ENCODE assay signal across 32 cellular contexts in the genomic region with DNA sequence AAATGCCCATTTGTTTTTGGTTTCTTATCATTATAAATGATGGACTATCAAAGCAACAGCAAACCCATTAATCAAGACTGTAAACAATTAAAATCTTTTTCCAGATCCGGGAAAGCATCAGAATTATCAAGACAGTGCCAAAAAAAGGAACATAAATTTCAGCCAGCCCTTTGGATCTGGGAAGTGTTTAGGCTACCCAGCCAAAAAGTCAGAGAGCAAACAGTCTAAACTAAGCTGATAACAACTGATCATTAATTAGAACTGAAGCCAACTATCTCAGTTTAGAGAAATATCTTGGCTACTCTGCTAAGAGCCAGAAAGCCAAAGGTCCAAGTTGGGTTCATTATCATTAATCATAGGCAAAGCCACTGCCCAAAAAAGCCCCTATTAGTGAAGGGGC. TPM values are rescaled to one million over a fixed set of nuclear protein-coding genes. Genes with fewer than 3 reads are reported as not detected.
DNase-seq lines count a peak whose midpoint lies in the region; ATAC-seq, FAIRE-seq and TF ChIP-seq lines count a peak whose summit lies in the region.
"Had no signal": no experiment of that assay in that cellular context is flagged by ENCODE, and none has a peak within 500 bp of the region (broad histone marks: within the 10 kb centered on the region; RNA-seq: fewer than 3 reads in every experiment).

No MANE protein-coding gene starts in this region.

- no peaks in the 10 kb centered on the region for H3K9me1 ChIP-seq in endothelial cell of umbilical vein (replicated peaks; ENCODE audit: control insufficient read depth, extremely low read depth, insufficient read depth, low read length)

- no peaks in the 10 kb centered on the region for H3F3A ChIP-seq in PC-3 (ENCODE audit: low read length, unreplicated experiment)

- ATAC-seq in PC-3 (no peak), GM18858 (IDR thresholded peaks at IDR 0.05; ENCODE audit: unreplicated experiment) (no peak), upper lobe of left lung (ENCODE audit: low FRiP score in 2 of 2) (no peak), GM18519 (IDR thresholded peaks at IDR 0.05; ENCODE audit: low FRiP score, unreplicated experiment) (no peak)
- ATAC-seq: activated naive CD4-positive, alpha-beta T cell treated with anti-CD3 and anti-CD28 coated beads, Interleukin-2, amount 50 U/mL, for 72 hours; effector memory CD8-positive, alpha-beta T cell; naive thymus-derived CD8-positive, alpha-beta T cell; stimulated activated naive CD8-positive, alpha-beta T cell treated with anti-CD3 and anti-CD28 coated beads, Interleukin-15, Interleukin-2, amounts not matched to agents 100 U/mL and 50 U/mL, for 24 hours; T-cell; WTC11 had no signal

- H3K79me2 ChIP-seq in PC-3 (ENCODE audit: low read length) (no peaks in the 10 kb centered on the region), endothelial cell of umbilical vein (ENCODE audit: control insufficient read depth, insufficient read depth, low read length) (no peaks in the 10 kb centered on the region), parathyroid adenoma (no peaks in the 10 kb centered on the region)

- no peak for TF ChIP-seq EP300 in upper lobe of left lung (IDR thresholded peaks at IDR 0.05)

- H3K4me1 ChIP-seq in BE2C, result peaks cover 5% of the 10 kb centered on the region
- no peaks in the 10 kb centered on the region for H3K4me1 ChIP-seq in PC-3 (ENCODE audit: insufficient read depth, low read length)
- no peaks in the 10 kb centered on the region for H3K4me1 ChIP-seq in endothelial cell of umbilical vein (ENCODE audit: control insufficient read depth, extremely low read depth, insufficient read depth, low read length)
- no peaks in the 10 kb centered on the region for H3K4me1 ChIP-seq in parathyroid adenoma
- H3K4me1 ChIP-seq in upper lobe of left lung, result peaks cover 0 to 4% (median 0%) of the 10 kb centered on the region in 4 donors
- H3K4me1 ChIP-seq: SJSA1 had no signal

- POLR2A ChIA-PET in PC-3 (lab: Charles Lee; ENCODE audit: unreplicated experiment), result interaction anchor here (0.6 kb wide), 1 partner anchor 160 kb away, joined by 3 read pairs; no protein-coding TSS in a partner anchor
- POLR2A ChIA-PET in endothelial cell of umbilical vein (lab: Charles Lee), result no interaction called here

- CTCF ChIA-PET in PC-3 (lab: Charles Lee) (interaction anchor here (0.5 to 0.8 kb wide), 2 partner anchors 11 to 524 kb away, joined by 3 to 5 read pairs; no protein-coding TSS in a partner anchor), endothelial cell of umbilical vein (lab: Charles Lee) (interaction anchor here (0.7 to 4.0 kb wide), 4 partner anchors 11 to 80 kb away, joined by 3 to 21 read pairs (median 4); no protein-coding TSS in a partner anchor)

- no peak for TF ChIP-seq POLR2A in endothelial cell of umbilical vein (IDR thresholded peaks at IDR 0.05; ENCODE audit: low read depth, low read length)
- TF ChIP-seq POLR2A in upper lobe of left lung (IDR thresholded peaks at IDR 0.05), result no peak

- BruUV-seq in PC-3 (replicated peaks; lab: Mats Ljungman, UMichigan) (no TSS peak), endothelial cell of umbilical vein (replicated peaks; lab: Mats Ljungman, UMichigan) (no TSS peak)

- H3K4me3 ChIP-seq in BE2C (ENCODE audit: low read depth, low read length) (peak overlapping the region; percentile 39), PC-3 (ENCODE audit: low read length) (peak overlapping the region; percentile 62), endothelial cell of umbilical vein (replicated peaks in 1 of 3; ENCODE audit: insufficient read depth in 1 of 3, low read depth in 1 of 3, low read length in 3 of 3) (peak overlapping the region in 1 of 3 experiments; percentile 49), parathyroid adenoma (ENCODE audit: low read depth, low read length) (peak overlapping the region; percentile 42), upper lobe of left lung (peak overlapping the region in 2 of 4 donors; percentile 20 to 22)
- H3K4me3 ChIP-seq: SJSA1 had no signal

- no peaks in the 10 kb centered on the region for H3K36me3 ChIP-seq in BE2C
- H3K36me3 ChIP-seq in PC-3 (ENCODE audit: low read depth, low read length), result no peaks in the 10 kb centered on the region
- H3K36me3 ChIP-seq in endothelial cell of umbilical vein (ENCODE audit: control insufficient read depth in 2 of 2, extremely low read depth in 1 of 2, insufficient read depth in 2 of 2, low read length in 2 of 2), result no peaks in the 10 kb centered on the region
- no peaks in the 10 kb centered on the region for H3K36me3 ChIP-seq in parathyroid adenoma (ENCODE audit: control insufficient read depth, insufficient read depth, low read length)
- H3K36me3 ChIP-seq in upper lobe of left lung, result no peaks in the 10 kb centered on the region
- H3K36me3 ChIP-seq: esophagus squamous epithelium, SJSA1 had no signal

- H2AFZ ChIP-seq in PC-3 (ENCODE audit: low read length) (peak overlapping the region; percentile 72; the same call in 1 of the 2 replicates), endothelial cell of umbilical vein (ENCODE audit: low read depth, low read length) (peak overlapping the region; percentile 71), parathyroid adenoma (no peak overlapping the region)

- H3K27ac ChIP-seq in PC-3 (ENCODE audit: low read length) (no peak overlapping the region), endothelial cell of umbilical vein (ENCODE audit: insufficient read depth, low read depth, low read length) (no peak overlapping the region), parathyroid adenoma (no peak overlapping the region), upper lobe of left lung (peak overlapping the region in 1 of 4 donors; percentile 35)
- H3K27ac ChIP-seq: RWPE1, SJSA1 had no signal

- no peaks in the 10 kb centered on the region for H4K20me1 ChIP-seq in PC-3 (ENCODE audit: low read length)
- no peaks in the 10 kb centered on the region for H4K20me1 ChIP-seq in endothelial cell of umbilical vein (replicated peaks; ENCODE audit: control insufficient read depth, extremely low read depth, insufficient read depth, low read length)

- H3K27me3 ChIP-seq in BE2C (no peaks in the 10 kb centered on the region), PC-3 (ENCODE audit: low read length) (no peaks in the 10 kb centered on the region), endothelial cell of umbilical vein (ENCODE audit: control insufficient read depth in 2 of 2, insufficient read depth in 2 of 2, low read length in 2 of 2) (peaks cover 2% of the 10 kb centered on the region in 2 experiments), parathyroid adenoma (ENCODE audit: control insufficient read depth, insufficient read depth, low read length) (no peaks in the 10 kb centered on the region), upper lobe of left lung (no peaks in the 10 kb centered on the region)
- H3K27me3 ChIP-seq: SJSA1 had no signal

- no peak overlapping the region for H3K9ac ChIP-seq in PC-3 (ENCODE audit: low read length)
- no peak overlapping the region for H3K9ac ChIP-seq in endothelial cell of umbilical vein (replicated peaks; ENCODE audit: extremely low read depth, insufficient read depth, low read length)
- H3K9ac ChIP-seq in parathyroid adenoma, result no peak overlapping the region

- DNase-seq in BE2C (no peak), PC-3 (no peak), endothelial cell of umbilical vein (ENCODE audit: low read depth, low spot score) (no peak), germinal center (ENCODE audit: low spot score) (no peak), upper lobe of left lung (no peak)
- DNase-seq: activated CD4-positive, alpha-beta T cell treated with anti-CD3 and anti-CD28 coated beads, Interleukin-2, amount 10 ng/mL, durations not matched to agents 24 days and 14 days; activated effector memory CD4-positive, alpha-beta T cell treated with Interleukin-2 at 50 U/mL for 16 hours; caudate nucleus; CD8-positive, alpha-beta memory T cell; cortex of kidney; DMS 273 treated with DMSO at 0.1 percent for 48 hours; effector memory CD8-positive, alpha-beta T cell; esophagus squamous epithelium; naive thymus-derived CD8-positive, alpha-beta T cell; NCI-H1105; NCI-H187 treated with DMSO at 0.1 percent for 48 hours; NCI-H510A treated with DMSO at 0.1 percent for 48 hours; nucleus accumbens; retina; stimulated activated CD4-positive, alpha-beta T cell treated with anti-CD3 and anti-CD28 coated beads, Interleukin-1b, Interleukin-23, amount 100 ng/mL, for 48 hours; stimulated activated naive CD8-positive, alpha-beta T cell treated with anti-CD3 and anti-CD28 coated beads, Interleukin-15, Interleukin-2, amounts not matched to agents 100 U/mL and 50 U/mL, for 24 hours; T-cell had no signal

- no peak for FAIRE-seq in endothelial cell of umbilical vein (lab: Jason Lieb, UNC)
- FAIRE-seq: astrocyte, GM18507, islet of Langerhans had no signal

- dilution Hi-C loops in endothelial cell of umbilical vein (cut with MboI; ENCODE audit: extremely low pct_ligation_motif_present, low sequenced_read_pairs), result no loop called here

- peak overlapping the region; percentile 78 for H3K4me2 ChIP-seq in PC-3 (ENCODE audit: low read length)
- H3K4me2 ChIP-seq in endothelial cell of umbilical vein (ENCODE audit: insufficient read depth, low read length), result peak overlapping the region; percentile 79
- H3K4me2 ChIP-seq in parathyroid adenoma (ENCODE audit: low read length), result peak overlapping the region; percentile 69

- H3K9me2 ChIP-seq in PC-3 (replicated peaks; ENCODE audit: low read length), result no peaks in the 10 kb centered on the region

- H3K9me3 ChIP-seq in BE2C (no peaks in the 10 kb centered on the region), PC-3 (ENCODE audit: low read length) (no peaks in the 10 kb centered on the region), endothelial cell of umbilical vein (replicated peaks; ENCODE audit: control insufficient read depth, insufficient read depth, low read length) (no peaks in the 10 kb centered on the region), parathyroid adenoma (ENCODE audit: control insufficient read depth, low read length) (no peaks in the 10 kb centered on the region), upper lobe of left lung (no peaks in the 10 kb centered on the region)
- H3K9me3 ChIP-seq: esophagus squamous epithelium, SJSA1 had no signal

- 52 to 54% methylated on average over 1 of the region's 1 CpG for WGBS in upper lobe of left lung, 2 donors

- TF ChIP-seq CTCF in BE2C (IDR thresholded peaks at IDR 0.05; ENCODE audit: low read depth, low read length) (no peak), PC-3 (conservative IDR thresholded peaks at IDR 0.05; ENCODE audit: low read depth, low read length) (no peak), endothelial cell of umbilical vein (IDR thresholded peaks at IDR 0.05; ENCODE audit: extremely low read depth in 1 of 2, insufficient read depth in 1 of 2, low read depth in 1 of 2, low read length in 2 of 2) (no peak), parathyroid adenoma (IDR thresholded peaks at IDR 0.05) (no peak), upper lobe of left lung (IDR thresholded peaks at IDR 0.05) (no peak)

- intact Hi-C loops in PC-3 (cut with micrococcal nuclease) (no loop called here), endothelial cell of umbilical vein (cut with micrococcal nuclease) (loop anchor here (5.0 kb wide), 1 partner anchor 58 kb away; no protein-coding TSS in a partner anchor)

RNA-seq across cellular contexts. Expression of a gene that starts 37.1 kb away (rescaled TPM):
- polyA plus RNA-seq in BE2C (2012; ENCODE audit: insufficient read depth, insufficient read length, low read depth), result 3.8 TPM
- total RNA-seq in PC-3 (2014; rRNA removed) (29.5 and 33.5 TPM in 2 replicates), endothelial cell of umbilical vein (11.6 and 12.0 TPM in 2 replicates), upper lobe of left lung (1 to 10 TPM in 4 of 6 donors, under 1 TPM in 1, not detected in 1; 0.76 to 5.9 (median 2.1) TPM)
- polyA plus RNA-seq in endothelial cell of umbilical vein, result 16.6 and 24.9 TPM in 2 replicates
- 9.0 and 9.3 TPM in 2 replicates for polyA plus RNA-seq in endothelial cell of umbilical vein (2011; cell fraction: cytosol; rRNA removed)
- 4.3 and 4.5 TPM in 2 replicates for polyA plus RNA-seq in endothelial cell of umbilical vein (2011; cell fraction: nucleus; rRNA removed)
- polyA plus RNA-seq in endothelial cell of umbilical vein (2012), result 3.4 and 4.1 TPM in 2 replicates
- 5.2 and 6.8 TPM in 2 replicates for polyA minus RNA-seq in endothelial cell of umbilical vein
- polyA minus RNA-seq in endothelial cell of umbilical vein (2011; cell fraction: cytosol; rRNA and poly(A)+ RNA removed), result not detected
- polyA minus RNA-seq in endothelial cell of umbilical vein (2011; cell fraction: nucleus; rRNA and poly(A)+ RNA removed), result 2.1 and 2.7 TPM in 2 replicates
- total RNA-seq: activated naive CD4-positive, alpha-beta T cell treated with anti-CD3 and anti-CD28 coated beads, Interleukin-2, amount 50 U/mL, for 72 hours; astrocyte; naive thymus-derived CD8-positive, alpha-beta T cell had no signal
- polyA plus RNA-seq: CD8-positive, alpha-beta memory T cell; naive thymus-derived CD8-positive, alpha-beta T cell had no signal
